ENCODE assay signal across 20 cellular contexts in genomic region chr6:48764261-48764660, GRCh38.
A peak's percentile ranks its signal among the peaks of the same experiment; 100 is the strongest.
DNase-seq lines count a peak whose midpoint lies in the region; ATAC-seq, FAIRE-seq and TF ChIP-seq lines count a peak whose summit lies in the region.
"Had no signal": no experiment of that assay in that cellular context is flagged by ENCODE, and none has a peak within 500 bp of the region (broad histone marks: within the 10 kb centered on the region; RNA-seq: fewer than 3 reads in every experiment).

No MANE protein-coding gene starts in this region.

- WGBS in mesenchymal stem cell: 92% methylated on average over 4 of the region's 5 CpGs

- H3K4ac ChIP-seq in mesenchymal stem cell (ENCODE audit: low read depth in 1 of 2, low read length in 2 of 2): no peak overlapping the region

- H3K4me1 ChIP-seq in PC-3 (ENCODE audit: insufficient read depth, low read length) (peaks cover 34% of the 10 kb centered on the region), fibroblast of lung (ENCODE audit: control insufficient read depth, extremely low read depth, insufficient read depth, low read length) (peaks cover 6% of the 10 kb centered on the region), mesenchymal stem cell (ENCODE audit: control insufficient read depth, insufficient read depth, low read depth, low read length) (no peaks in the 10 kb centered on the region)
- H3K4me1 ChIP-seq: BLaER1, SJCRH30 had no signal

- no peak overlapping the region for H2BK120ac ChIP-seq in mesenchymal stem cell (ENCODE audit: low read depth, low read length)

- no peak overlapping the region for H3K27ac Mint-ChIP-seq in osteocyte (ENCODE audit: unreplicated experiment)
- H3K27ac Mint-ChIP-seq: CD8-positive, alpha-beta T cell had no signal

- TF ChIP-seq CTCF in PC-3 (conservative IDR thresholded peaks at IDR 0.05; ENCODE audit: low read depth, low read length): no peak
- TF ChIP-seq CTCF in fibroblast of lung (conservative IDR thresholded peaks at IDR 0.05 in 1 of 2, IDR thresholded peaks at IDR 0.05 in 1 of 2; ENCODE audit: low read depth in 1 of 2, low read length in 2 of 2): no peak
- no peak for TF ChIP-seq CTCF in osteocyte (IDR thresholded peaks at IDR 0.05)

- H3F3A ChIP-seq in PC-3 (ENCODE audit: low read length, unreplicated experiment): no peaks in the 10 kb centered on the region

- H3K23ac ChIP-seq in mesenchymal stem cell (ENCODE audit: low read length in 2 of 2): no peak overlapping the region

- H2AFZ ChIP-seq in PC-3 (ENCODE audit: low read length) (peak overlapping the region; percentile 30), fibroblast of lung (ENCODE audit: low read length) (peak overlapping the region; percentile 76), mesenchymal stem cell (ENCODE audit: low read depth, low read length) (no peak overlapping the region)

- no peak for ATAC-seq in PC-3
- no peak for ATAC-seq in GM18858 (IDR thresholded peaks at IDR 0.05; ENCODE audit: unreplicated experiment)
- ATAC-seq in HG02973 (IDR thresholded peaks at IDR 0.05; ENCODE audit: unreplicated experiment): no peak
- ATAC-seq: CD8-positive, alpha-beta T cell had no signal

- H3K18ac ChIP-seq in mesenchymal stem cell (ENCODE audit: low read depth in 1 of 2, low read length in 2 of 2): no peak overlapping the region

- H3K9me2 ChIP-seq in PC-3 (replicated peaks; ENCODE audit: low read length): no peaks in the 10 kb centered on the region

- no peak overlapping the region for H2BK12ac ChIP-seq in mesenchymal stem cell (ENCODE audit: low read length in 2 of 2)

- no peak for DNase-seq in PC-3
- peak in 1 of 2 donors; percentile 77 for DNase-seq in fibroblast of lung (ENCODE audit: low read depth in 2 of 2)
- DNase-seq in mesenchymal stem cell: no peak
- DNase-seq in osteocyte (ENCODE audit: extremely low spot score, unreplicated experiment): no peak
- DNase-seq in stimulated activated CD4-positive, alpha-beta T cell treated with anti-CD3 and anti-CD28 coated beads, Interleukin-2, amount 100 ng/mL, for 24 hours: no peak
- DNase-seq: 8988T; CD8-positive, alpha-beta T cell; KBM-7; NCI-H1436 treated with DMSO at 0.1 percent for 48 hours; NCI-H2029 treated with DMSO at 0.1 percent for 48 hours; NCI-H2171 treated with DMSO at 0.1 percent for 48 hours; NCI-H446 treated with DMSO at 0.1 percent for 48 hours; NK-92 treated with Interleukin-12 subunit alpha and Interleukin-12 subunit beta, amount 100 ng/mL, for 24 hours; OCI-M1; SJCRH30 had no signal

- no peaks in the 10 kb centered on the region for H4K20me1 ChIP-seq in PC-3 (ENCODE audit: low read length)
- H4K20me1 ChIP-seq in fibroblast of lung (ENCODE audit: control insufficient read depth, extremely low read depth, insufficient read depth, low read length): no peaks in the 10 kb centered on the region
- H4K20me1 ChIP-seq: BLaER1 had no signal

- no peaks in the 10 kb centered on the region for H3K27me3 Mint-ChIP-seq in osteocyte (ENCODE audit: unreplicated experiment)

- H3K4me3 Mint-ChIP-seq in osteocyte (ENCODE audit: unreplicated experiment): no peak overlapping the region
- H3K4me3 Mint-ChIP-seq: CD8-positive, alpha-beta T cell had no signal

- BruUV-seq in PC-3 (replicated peaks; lab: Mats Ljungman, UMichigan): no TSS peak

- CTCF ChIA-PET in PC-3 (lab: Charles Lee): interaction anchor here (1.7 kb wide), 1 partner anchor 27 kb away, joined by 8 read pairs; no protein-coding TSS in a partner anchor

- H3K4me2 ChIP-seq in PC-3 (ENCODE audit: low read length) (peak overlapping the region; percentile 36), fibroblast of lung (ENCODE audit: extremely low read depth, insufficient read depth, low read length) (peak overlapping the region; percentile 48), mesenchymal stem cell (ENCODE audit: low read length, poor library complexity, severe bottlenecking) (no peak overlapping the region)
- H3K4me2 ChIP-seq: BLaER1 had no signal

- intact Hi-C loops in PC-3 (cut with micrococcal nuclease): loop anchor here (10.0 kb wide), 1 partner anchor 449 kb away; no protein-coding TSS in a partner anchor

- H3K36me3 ChIP-seq in PC-3 (ENCODE audit: low read depth, low read length): no peaks in the 10 kb centered on the region
- no peaks in the 10 kb centered on the region for H3K36me3 ChIP-seq in fibroblast of lung (ENCODE audit: control insufficient read depth, insufficient read depth, low read length)
- H3K36me3 ChIP-seq in mesenchymal stem cell (ENCODE audit: control insufficient read depth in 1 of 2, insufficient read depth in 2 of 2, low read depth in 1 of 2, low read length in 2 of 2): no peaks in the 10 kb centered on the region
- H3K36me3 ChIP-seq: BLaER1, SJCRH30 had no signal

- H3K27ac ChIP-seq in PC-3 (ENCODE audit: low read length): peak overlapping the region; percentile 1; the same call in 1 of the 2 replicates
- no peak overlapping the region for H3K27ac ChIP-seq in fibroblast of lung (ENCODE audit: insufficient read depth, low read length)
- no peak overlapping the region for H3K27ac ChIP-seq in mesenchymal stem cell (ENCODE audit: low read length, poor library complexity, severe bottlenecking)
- H3K27ac ChIP-seq: BLaER1, RWPE1, SJCRH30 had no signal

- no peak overlapping the region for H3K9ac ChIP-seq in PC-3 (ENCODE audit: low read length)
- no peak overlapping the region for H3K9ac ChIP-seq in fibroblast of lung (ENCODE audit: insufficient read depth, low read length)
- peak overlapping the region; percentile 39 for H3K9ac ChIP-seq in mesenchymal stem cell (ENCODE audit: low read length)
- H3K9ac ChIP-seq: BLaER1 had no signal

- H4K8ac ChIP-seq in mesenchymal stem cell (ENCODE audit: low read length): no peak overlapping the region

- H3K9me3 Mint-ChIP-seq in osteocyte (ENCODE audit: unreplicated experiment): peaks cover 4% of the 10 kb centered on the region

- no peaks in the 10 kb centered on the region for H3K79me1 ChIP-seq in mesenchymal stem cell (replicated peaks; ENCODE audit: low read length, poor library complexity, severe bottlenecking)

- no peak overlapping the region for H3K14ac ChIP-seq in mesenchymal stem cell (ENCODE audit: low read length in 2 of 2)

- no peaks in the 10 kb centered on the region for H3K36me3 Mint-ChIP-seq in osteocyte (ENCODE audit: unreplicated experiment)
- H3K36me3 Mint-ChIP-seq: CD8-positive, alpha-beta T cell had no signal

- no peak overlapping the region for H2AK5ac ChIP-seq in mesenchymal stem cell (ENCODE audit: low read length, severe bottlenecking)

- FAIRE-seq in A204.1 (lab: Jason Lieb, UNC): peak; percentile 85

- H3K9me3 ChIP-seq in PC-3 (ENCODE audit: low read length) (no peaks in the 10 kb centered on the region), fibroblast of lung (ENCODE audit: control insufficient read depth, insufficient read depth, low read depth, low read length) (no peaks in the 10 kb centered on the region), mesenchymal stem cell (ENCODE audit: control insufficient read depth, low read length) (no peaks in the 10 kb centered on the region)
- H3K9me3 ChIP-seq: BLaER1, SJCRH30 had no signal

- H3K4me3 ChIP-seq in PC-3 (ENCODE audit: low read length) (no peak overlapping the region), fibroblast of lung (replicated peaks in 1 of 4; ENCODE audit: control extremely low read depth in 1 of 4, insufficient read depth in 1 of 4, low read depth in 3 of 4, low read length in 4 of 4) (peak overlapping the region in 1 of 4 experiments; percentile 20), mesenchymal stem cell (ENCODE audit: insufficient read depth in 1 of 2, low read depth in 1 of 2, low read length in 2 of 2) (no peak overlapping the region)
- H3K4me3 ChIP-seq: BLaER1, SJCRH30 had no signal

- no peak overlapping the region for H2BK5ac ChIP-seq in mesenchymal stem cell (ENCODE audit: low read depth, low read length, poor library complexity, severe bottlenecking)

- H3K4me1 Mint-ChIP-seq in osteocyte (ENCODE audit: unreplicated experiment): peaks cover 32% of the 10 kb centered on the region

- H3K27me3 ChIP-seq in PC-3 (ENCODE audit: low read length): no peaks in the 10 kb centered on the region
- H3K27me3 ChIP-seq in fibroblast of lung (ENCODE audit: control insufficient read depth, insufficient read depth, low read length): no peaks in the 10 kb centered on the region
- H3K27me3 ChIP-seq in mesenchymal stem cell (ENCODE audit: control insufficient read depth in 1 of 2, insufficient read depth in 1 of 2, low read length in 2 of 2): no peaks in the 10 kb centered on the region
- H3K27me3 ChIP-seq: BLaER1, SJCRH30 had no signal

- POLR2A ChIA-PET in PC-3 (lab: Charles Lee; ENCODE audit: unreplicated experiment): no interaction called here

- H4K91ac ChIP-seq in mesenchymal stem cell (ENCODE audit: low read length): no peak overlapping the region

- H3K79me2 ChIP-seq in PC-3 (ENCODE audit: low read length) (no peaks in the 10 kb centered on the region), fibroblast of lung (ENCODE audit: control insufficient read depth, insufficient read depth, low read length) (no peaks in the 10 kb centered on the region)

- H2BK15ac ChIP-seq in mesenchymal stem cell (ENCODE audit: low read depth, poor library complexity, severe bottlenecking): no peak overlapping the region
